In the genomic region with DNA sequence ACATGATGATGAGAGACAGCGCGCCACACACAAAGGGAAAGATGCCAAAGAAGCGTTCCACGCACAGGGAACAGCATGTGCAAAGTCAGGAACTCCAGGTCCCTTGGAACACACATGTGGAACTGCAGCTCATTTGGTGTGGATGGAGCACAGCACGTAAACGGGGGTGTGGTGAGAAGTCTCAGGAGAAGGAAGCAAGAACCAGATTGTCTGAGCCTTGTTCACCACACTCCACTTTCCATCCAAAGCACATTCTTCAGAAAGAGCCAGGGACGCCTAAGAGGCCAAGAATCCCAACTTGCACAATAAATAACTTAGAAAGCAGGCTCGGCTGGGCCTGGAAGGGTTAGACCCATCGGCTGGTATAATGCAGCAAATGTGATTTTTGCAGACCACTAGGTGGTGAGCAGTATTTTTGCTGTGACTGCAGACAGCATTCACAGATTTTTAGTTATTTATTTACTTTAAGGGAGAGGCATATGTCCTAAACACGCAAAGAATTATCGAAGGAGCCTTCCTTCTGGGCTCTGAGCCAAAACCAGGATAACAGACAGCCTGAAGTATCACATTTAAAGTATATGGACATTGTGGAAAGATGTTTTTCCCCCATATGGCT, we compare ENCODE assay signal across 8 cellular contexts. TPM values are rescaled to one million over a fixed set of nuclear protein-coding genes. Genes with fewer than 3 reads are reported as not detected.
DNase-seq lines count a peak whose midpoint lies in the region; ATAC-seq, FAIRE-seq and TF ChIP-seq lines count a peak whose summit lies in the region.

No MANE protein-coding gene starts in this region.

- H3K36me3 ChIP-seq in BJ (ENCODE audit: control insufficient read depth, insufficient read depth, low read length) = no peaks in the 10 kb centered on the region

- POLR2A ChIA-PET in BJ (lab: Charles Lee) = interaction anchor here (0.6 to 1.0 kb wide), 4 partner anchors 12 to 1218 kb away, joined by 3 to 5 read pairs (median 4); a partner anchor contains a TSS

- H3K27me3 Mint-ChIP-seq in stimulated activated naive CD8-positive, alpha-beta T cell treated with anti-CD3 and anti-CD28 coated beads, Interleukin-15, amount 100 ng/mL, for 72 hours = no peaks in the 10 kb centered on the region

- CTCF ChIA-PET in BJ (lab: Yijun Ruan, JAX) = interaction anchor here (1.6 kb wide), 1 partner anchor 8 kb away, joined by 6 read pairs; no protein-coding TSS in a partner anchor

- H3K27ac ChIP-seq in angular gyrus (ENCODE audit: low read depth, low read length) = peak overlapping the region; percentile 89

- no peak overlapping the region for H3K4me3 ChIP-seq in BJ (ENCODE audit: low read depth, low read length)

- FAIRE-seq in frontal cortex (lab: Jason Lieb, UNC) = no peak

- H3K27me3 ChIP-seq in BJ (ENCODE audit: control insufficient read depth, insufficient read depth, low read length) = no peaks in the 10 kb centered on the region

- DNase-seq in BJ (ENCODE audit: low read depth) (peak; percentile 92), iris pigment epithelial cell (ENCODE audit: low read depth) (peak; percentile 97), frontal cortex (ENCODE audit: low spot score in 2 of 2) (no peak), activated gamma-delta T cell (lab: John Stamatoyannopoulos, UW) (no peak), NCI-H2196 treated with DMSO at 0.1 percent for 48 hours (lab: John Stamatoyannopoulos, UW; ENCODE audit: unreplicated experiment) (no peak)
- DNase-seq in stimulated activated naive CD8-positive, alpha-beta T cell treated with anti-CD3 and anti-CD28 coated beads, Interleukin-15, amount 100 ng/mL, for 72 hours = no peak

- no peaks in the 10 kb centered on the region for H3K9me3 Mint-ChIP-seq in stimulated activated naive CD8-positive, alpha-beta T cell treated with anti-CD3 and anti-CD28 coated beads, Interleukin-15, amount 100 ng/mL, for 72 hours

- TF ChIP-seq EP300 in Ishikawa (IDR thresholded peaks at IDR 0.05; ENCODE audit: borderline replicate concordance) = no peak

- H3K4me3 Mint-ChIP-seq in stimulated activated naive CD8-positive, alpha-beta T cell treated with anti-CD3 and anti-CD28 coated beads, Interleukin-15, amount 100 ng/mL, for 72 hours = peak overlapping the region; percentile 34 to 72

- no peak for ATAC-seq in stimulated activated naive CD8-positive, alpha-beta T cell treated with anti-CD3 and anti-CD28 coated beads, Interleukin-15, amount 100 ng/mL, for 72 hours

- TF ChIP-seq CTCF in BJ (IDR thresholded peaks at IDR 0.05; ENCODE audit: insufficient read depth, low read depth, low read length) = peak; percentile 56

- TF ChIP-seq RAD21 in Ishikawa (IDR thresholded peaks at IDR 0.05; ENCODE audit: low read depth) = peak; percentile 18; the same call in 1 of the 2 replicates

- peak overlapping the region; percentile 75 to 95 for H3K27ac Mint-ChIP-seq in stimulated activated naive CD8-positive, alpha-beta T cell treated with anti-CD3 and anti-CD28 coated beads, Interleukin-15, amount 100 ng/mL, for 72 hours

- peaks cover 88% of the 10 kb centered on the region for H3K4me1 Mint-ChIP-seq in stimulated activated naive CD8-positive, alpha-beta T cell treated with anti-CD3 and anti-CD28 coated beads, Interleukin-15, amount 100 ng/mL, for 72 hours

TF ChIP-seq in Ishikawa, 13 proteins besides CTCF, POLR2A, EP300 and RAD21:
- TF ChIP-seq, protein P1, sequence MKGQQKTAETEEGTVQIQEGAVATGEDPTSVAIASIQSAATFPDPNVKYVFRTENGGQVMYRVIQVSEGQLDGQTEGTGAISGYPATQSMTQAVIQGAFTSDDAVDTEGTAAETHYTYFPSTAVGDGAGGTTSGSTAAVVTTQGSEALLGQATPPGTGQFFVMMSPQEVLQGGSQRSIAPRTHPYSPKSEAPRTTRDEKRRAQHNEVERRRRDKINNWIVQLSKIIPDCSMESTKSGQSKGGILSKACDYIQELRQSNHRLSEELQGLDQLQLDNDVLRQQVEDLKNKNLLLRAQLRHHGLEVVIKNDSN (IDR thresholded peaks at IDR 0.05) = no peak
- TF ChIP-seq EGR1 (IDR thresholded peaks at IDR 0.05) (no peak), FOXM1 (IDR thresholded peaks at IDR 0.05; ENCODE audit: borderline replicate concordance, low read depth) (no peak), NFIC (IDR thresholded peaks at IDR 0.05) (no peak; the same call in 1 of the 2 replicates), ZBTB7A (IDR thresholded peaks at IDR 0.05; ENCODE audit: low read depth) (no peak), YY1 (IDR thresholded peaks at IDR 0.05; ENCODE audit: low read depth) (no peak)
- TF ChIP-seq, protein P2, sequence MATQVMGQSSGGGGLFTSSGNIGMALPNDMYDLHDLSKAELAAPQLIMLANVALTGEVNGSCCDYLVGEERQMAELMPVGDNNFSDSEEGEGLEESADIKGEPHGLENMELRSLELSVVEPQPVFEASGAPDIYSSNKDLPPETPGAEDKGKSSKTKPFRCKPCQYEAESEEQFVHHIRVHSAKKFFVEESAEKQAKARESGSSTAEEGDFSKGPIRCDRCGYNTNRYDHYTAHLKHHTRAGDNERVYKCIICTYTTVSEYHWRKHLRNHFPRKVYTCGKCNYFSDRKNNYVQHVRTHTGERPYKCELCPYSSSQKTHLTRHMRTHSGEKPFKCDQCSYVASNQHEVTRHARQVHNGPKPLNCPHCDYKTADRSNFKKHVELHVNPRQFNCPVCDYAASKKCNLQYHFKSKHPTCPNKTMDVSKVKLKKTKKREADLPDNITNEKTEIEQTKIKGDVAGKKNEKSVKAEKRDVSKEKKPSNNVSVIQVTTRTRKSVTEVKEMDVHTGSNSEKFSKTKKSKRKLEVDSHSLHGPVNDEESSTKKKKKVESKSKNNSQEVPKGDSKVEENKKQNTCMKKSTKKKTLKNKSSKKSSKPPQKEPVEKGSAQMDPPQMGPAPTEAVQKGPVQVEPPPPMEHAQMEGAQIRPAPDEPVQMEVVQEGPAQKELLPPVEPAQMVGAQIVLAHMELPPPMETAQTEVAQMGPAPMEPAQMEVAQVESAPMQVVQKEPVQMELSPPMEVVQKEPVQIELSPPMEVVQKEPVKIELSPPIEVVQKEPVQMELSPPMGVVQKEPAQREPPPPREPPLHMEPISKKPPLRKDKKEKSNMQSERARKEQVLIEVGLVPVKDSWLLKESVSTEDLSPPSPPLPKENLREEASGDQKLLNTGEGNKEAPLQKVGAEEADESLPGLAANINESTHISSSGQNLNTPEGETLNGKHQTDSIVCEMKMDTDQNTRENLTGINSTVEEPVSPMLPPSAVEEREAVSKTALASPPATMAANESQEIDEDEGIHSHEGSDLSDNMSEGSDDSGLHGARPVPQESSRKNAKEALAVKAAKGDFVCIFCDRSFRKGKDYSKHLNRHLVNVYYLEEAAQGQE (IDR thresholded peaks at IDR 0.05; ENCODE audit: low read depth) = no peak

RNA-seq across cellular contexts. Expression of a gene that starts 27.9 kb away (rescaled TPM):
- polyA plus RNA-seq in BJ (2011; rRNA removed) = 18.5 and 36.3 TPM in 2 replicates
- 11.9 and 16.5 TPM in 2 replicates for polyA minus RNA-seq in BJ (2011; rRNA and poly(A)+ RNA removed)
- total RNA-seq in frontal cortex = 25.7 TPM

RNA-seq across cellular contexts. Expression of a gene that starts 28.1 kb away (rescaled TPM):
- polyA plus RNA-seq in BJ (2011; rRNA removed) = 49.8 and 58.0 TPM in 2 replicates
- 11.7 and 13.8 TPM in 2 replicates for polyA minus RNA-seq in BJ (2011; rRNA and poly(A)+ RNA removed)
- total RNA-seq in frontal cortex = 26.1 TPM

RNA-seq across cellular contexts. Expression of a gene that starts 29.8 kb away (rescaled TPM):
- polyA plus RNA-seq in BJ (2011; rRNA removed) = 152 and 174 TPM in 2 replicates
- 160 and 201 TPM in 2 replicates for polyA minus RNA-seq in BJ (2011; rRNA and poly(A)+ RNA removed)
- 26.5 TPM for total RNA-seq in frontal cortex

Comparison
In these comparisons a context has a peak if more than half of its experiments do, and no peak if none do; other contexts are left out.
1. DNase-seq: peak in BJ (single experiment) and iris pigment epithelial cell (single experiment); none in stimulated activated naive CD8-positive, alpha-beta T cell treated with anti-CD3 and anti-CD28 coated beads, Interleukin-15, amount 100 ng/mL, for 72 hours (0 of 2), frontal cortex (0 of 2), activated gamma-delta T cell (single experiment) and NCI-H2196 treated with DMSO at 0.1 percent for 48 hours (single experiment).